1 cellular context compared by ENCODE assay signal in the genomic region with DNA sequence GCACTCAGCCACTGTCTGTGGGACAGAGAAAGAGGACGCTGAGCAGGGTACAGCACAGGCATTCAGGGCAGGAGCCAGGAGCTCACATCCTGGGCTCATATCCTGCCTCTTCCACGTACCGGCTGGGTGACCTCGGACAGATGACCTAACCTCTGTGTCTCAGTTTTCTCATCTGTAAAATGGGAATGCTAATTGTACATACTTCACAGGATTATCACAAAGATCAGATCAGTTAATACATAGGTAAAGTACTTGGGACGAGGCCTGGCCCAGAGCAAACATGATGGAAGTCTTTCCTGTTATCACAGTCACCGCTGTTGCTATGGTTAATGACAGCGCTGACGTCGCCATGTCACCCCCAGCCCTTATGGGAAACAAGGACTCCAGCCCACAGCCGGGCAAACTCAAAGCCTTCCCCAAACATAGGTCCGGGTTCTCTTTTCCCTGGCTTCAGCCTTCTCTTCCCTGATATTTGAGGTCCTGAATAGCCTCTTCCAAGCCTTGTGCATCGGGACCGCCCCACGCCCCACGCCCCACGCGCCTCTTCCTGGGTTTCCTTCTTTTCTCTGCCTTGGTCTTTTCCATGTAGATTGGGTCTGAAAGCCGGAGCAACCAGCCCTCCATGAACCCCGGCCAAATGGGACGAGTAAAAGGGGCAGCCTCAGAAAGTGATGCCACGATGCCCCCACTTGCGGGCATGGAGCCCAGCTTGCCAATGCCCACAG.
TF ChIP-seq lines count a peak whose summit lies in the region.

No MANE protein-coding gene starts in this region.

TF ChIP-seq in IMR-90, 13 proteins besides CTCF, POLR2A, EP300 and RAD21:
- TF ChIP-seq CEBPB (IDR thresholded peaks at IDR 0.05; ENCODE audit: low read depth, low read length) (no peak), RCOR1 (IDR thresholded peaks at IDR 0.05; ENCODE audit: insufficient replicate concordance, low read length) (peak; percentile 76)
